In genomic region chr15:52540374-52541012, GRCh38 we compare ENCODE assay signal across 1 cellular context.
TF ChIP-seq lines count a peak whose summit lies in the region.

No MANE protein-coding gene starts in this region.

TF ChIP-seq in A549, 52 proteins besides CTCF, POLR2A, EP300 and RAD21 (continued from another document):
- TF ChIP-seq, protein P1, sequence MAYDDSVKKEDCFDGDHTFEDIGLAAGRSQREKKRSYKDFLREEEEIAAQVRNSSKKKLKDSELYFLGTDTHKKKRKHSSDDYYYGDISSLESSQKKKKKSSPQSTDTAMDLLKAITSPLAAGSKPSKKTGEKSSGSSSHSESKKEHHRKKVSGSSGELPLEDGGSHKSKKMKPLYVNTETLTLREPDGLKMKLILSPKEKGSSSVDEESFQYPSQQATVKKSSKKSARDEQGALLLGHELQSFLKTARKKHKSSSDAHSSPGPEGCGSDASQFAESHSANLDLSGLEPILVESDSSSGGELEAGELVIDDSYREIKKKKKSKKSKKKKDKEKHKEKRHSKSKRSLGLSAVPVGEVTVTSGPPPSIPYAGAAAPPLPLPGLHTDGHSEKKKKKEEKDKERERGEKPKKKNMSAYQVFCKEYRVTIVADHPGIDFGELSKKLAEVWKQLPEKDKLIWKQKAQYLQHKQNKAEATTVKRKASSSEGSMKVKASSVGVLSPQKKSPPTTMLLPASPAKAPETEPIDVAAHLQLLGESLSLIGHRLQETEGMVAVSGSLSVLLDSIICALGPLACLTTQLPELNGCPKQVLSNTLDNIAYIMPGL (CRISPR knock-in tag; IDR thresholded peaks at IDR 0.05; ENCODE audit: borderline replicate concordance): no peak
- no peak for TF ChIP-seq BCL3 (IDR thresholded peaks at IDR 0.05)
- no peak for TF ChIP-seq NFE2L2 (conservative IDR thresholded peaks at IDR 0.05; ENCODE audit: low read length)
